In genomic region chr1:151613275-151613867, GRCh38 we compare ENCODE assay signal across 8 cellular contexts. TPM values are rescaled to one million over a fixed set of nuclear protein-coding genes. Genes with fewer than 3 reads are reported as not detected.
DNase-seq lines count a peak whose midpoint lies in the region; ATAC-seq and TF ChIP-seq lines count a peak whose summit lies in the region.

No MANE protein-coding gene starts in this region.

- H3K27me3 ChIP-seq in BLaER1 treated with 17β-estradiol and CSF1 and Interleukin-3, amounts not matched to agents 10 nM and 100 nM, result no peaks in the 10 kb centered on the region

- peak overlapping the region; percentile 85 to 97 (median 90) for H3K4me3 ChIP-seq in BLaER1 treated with 17β-estradiol and CSF1 and Interleukin-3, amounts not matched to agents 10 nM and 100 nM
- peak overlapping the region; percentile 76 for H3K4me3 ChIP-seq in NB4 (ENCODE audit: low read depth, low read length)

- peak overlapping the region; percentile 97 for H3K4me3 Mint-ChIP-seq in natural killer cell treated with Interleukin-12 subunit alpha and Interleukin-12 subunit beta and Interleukin-15 and Interleukin-18, amount 100 ng/mL, for 72 hours

- H3K9me3 ChIP-seq in BLaER1 treated with 17β-estradiol and CSF1 and Interleukin-3, amounts not matched to agents 10 nM and 100 nM (replicated peaks in 1 of 11), result no peaks in the 10 kb centered on the region

- H3K27me3 Mint-ChIP-seq in natural killer cell treated with Interleukin-12 subunit alpha and Interleukin-12 subunit beta and Interleukin-15 and Interleukin-18, amount 100 ng/mL, for 72 hours, result peaks cover 1 to 3% of the 10 kb centered on the region in 2 donors

- H3K27ac Mint-ChIP-seq in natural killer cell treated with Interleukin-12 subunit alpha and Interleukin-12 subunit beta and Interleukin-15 and Interleukin-18, amount 100 ng/mL, for 72 hours, result peak overlapping the region; percentile 79 to 91

- peaks cover 3 to 53% (median 38%) of the 10 kb centered on the region in 11 experiments; a peak in 14 of 22 replicates for H4K20me1 ChIP-seq in BLaER1 treated with 17β-estradiol and CSF1 and Interleukin-3, amounts not matched to agents 10 nM and 100 nM

- H3K9me3 Mint-ChIP-seq in natural killer cell treated with Interleukin-12 subunit alpha and Interleukin-12 subunit beta and Interleukin-15 and Interleukin-18, amount 100 ng/mL, for 72 hours, result no peaks in the 10 kb centered on the region

- DNase-seq in NB4 (ENCODE audit: low read depth) (peak; percentile 39), globus pallidus (ENCODE audit: low spot score) (no peak)
- no peak for DNase-seq in natural killer cell treated with Interleukin-12 subunit alpha and Interleukin-12 subunit beta and Interleukin-15 and Interleukin-18, amount 100 ng/mL, for 72 hours (ENCODE audit: low spot score)
- no peak for DNase-seq in stimulated activated CD4-positive, alpha-beta T cell treated with anti-CD3 and anti-CD28 coated beads, Interleukin-4, amount 100 ng/mL, for 24 hours

- peak overlapping the region; percentile 84 to 98 (median 91) for H3K4me2 ChIP-seq in BLaER1 treated with 17β-estradiol and CSF1 and Interleukin-3, amounts not matched to agents 10 nM and 100 nM

- no peak for TF ChIP-seq CTCF in NB4 (IDR thresholded peaks at IDR 0.05; ENCODE audit: low read depth, low read length)

- peaks cover 23 to 85% (median 39%) of the 10 kb centered on the region in 10 experiments for H3K4me1 ChIP-seq in BLaER1 treated with 17β-estradiol and CSF1 and Interleukin-3, amounts not matched to agents 10 nM and 100 nM

- H3K36me3 Mint-ChIP-seq in natural killer cell treated with Interleukin-12 subunit alpha and Interleukin-12 subunit beta and Interleukin-15 and Interleukin-18, amount 100 ng/mL, for 72 hours, result peaks cover 12% of the 10 kb centered on the region

- H3K36me3 ChIP-seq in BLaER1 treated with 17β-estradiol and CSF1 and Interleukin-3, amounts not matched to agents 10 nM and 100 nM, result peaks cover 4 to 44% (median 17%) of the 10 kb centered on the region in 11 experiments; a peak in 14 of 22 replicates

- H3K9ac ChIP-seq in BLaER1 treated with 17β-estradiol and CSF1 and Interleukin-3, amounts not matched to agents 10 nM and 100 nM, result peak overlapping the region; percentile 93 to 98 (median 97)

- no peak for ATAC-seq in natural killer cell treated with Interleukin-12 subunit alpha and Interleukin-12 subunit beta and Interleukin-15 and Interleukin-18, amount 100 ng/mL, for 72 hours
- no peak for ATAC-seq in HG03135 (IDR thresholded peaks at IDR 0.05; ENCODE audit: unreplicated experiment)
- no peak for ATAC-seq in GM18505 (IDR thresholded peaks at IDR 0.05; ENCODE audit: unreplicated experiment)

- H3K27ac ChIP-seq in BLaER1 treated with 17β-estradiol and CSF1 and Interleukin-3, amounts not matched to agents 10 nM and 100 nM, result peak overlapping the region; percentile 94 to 99 (median 97); a peak in 19 of 22 replicates
- peak overlapping the region; percentile 87 for H3K27ac ChIP-seq in cingulate gyrus (ENCODE audit: low read depth, low read length)

- TF ChIP-seq POLR2A in NB4 (IDR thresholded peaks at IDR 0.05; ENCODE audit: extremely low read depth, insufficient read length), result no peak
- TF ChIP-seq POLR2A in GM18505 (IDR thresholded peaks at IDR 0.05; ENCODE audit: borderline replicate concordance, extremely low read depth, insufficient read depth, insufficient read length), result no peak

- H3K4me1 Mint-ChIP-seq in natural killer cell treated with Interleukin-12 subunit alpha and Interleukin-12 subunit beta and Interleukin-15 and Interleukin-18, amount 100 ng/mL, for 72 hours (ENCODE audit: low read depth in 2 of 2), result peaks cover 27 to 28% of the 10 kb centered on the region in 2 donors

RNA-seq across cellular contexts. Expression of gene SNX27, which starts 1.5 kb away (rescaled TPM):
- 10 to 100 TPM; 28.3 to 34.2 TPM for total RNA-seq in natural killer cell treated with Interleukin-12 subunit alpha and Interleukin-12 subunit beta and Interleukin-15 and Interleukin-18, amount 100 ng/mL, for 72 hours
